In the genomic region with DNA sequence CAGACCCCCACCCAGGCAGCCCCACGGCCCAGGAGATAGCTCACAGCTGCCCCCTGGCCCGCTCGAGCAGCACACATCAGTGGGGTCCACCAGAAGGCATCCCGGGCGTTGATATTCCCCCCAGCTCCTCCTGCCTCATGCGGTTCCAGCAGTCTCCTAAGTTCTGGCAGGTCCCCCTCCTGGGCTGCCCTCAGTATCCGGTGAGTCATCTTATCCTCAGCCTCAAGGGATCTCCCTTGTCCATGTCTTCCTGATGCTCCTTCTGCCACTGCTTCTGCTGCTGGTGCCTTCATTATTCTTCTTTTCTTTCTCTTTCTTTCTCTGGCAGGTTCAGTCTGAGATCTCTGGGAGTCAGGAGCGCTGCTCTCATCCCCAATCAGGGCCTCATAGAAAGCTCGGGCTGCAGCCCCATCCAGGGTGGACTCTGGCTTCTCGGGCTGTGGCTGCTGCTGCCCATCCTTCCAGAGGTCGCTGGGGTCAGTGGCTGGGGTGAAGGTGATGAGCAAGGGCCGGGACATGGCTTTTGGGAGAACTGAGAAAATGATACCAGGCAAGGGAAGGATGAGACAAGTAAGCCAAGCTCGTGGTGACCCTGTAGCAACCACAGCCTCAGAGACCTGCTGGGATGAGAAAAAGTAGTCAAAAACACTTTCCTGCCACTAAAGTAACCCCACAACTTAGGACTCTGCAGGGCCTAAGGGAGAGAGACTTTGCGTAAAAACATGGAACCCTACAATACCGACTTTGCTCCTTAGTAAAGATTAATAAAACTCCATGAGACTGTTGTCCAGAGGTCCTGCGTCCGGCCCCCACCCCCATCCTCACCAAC, we compare ENCODE assay signal across 8 cellular contexts. TPM values are rescaled to one million over a fixed set of nuclear protein-coding genes. Genes with fewer than 3 reads are reported as not detected.
A peak's percentile ranks its signal among the peaks of the same experiment; 100 is the strongest.
DNase-seq lines count a peak whose midpoint lies in the region; ATAC-seq and TF ChIP-seq lines count a peak whose summit lies in the region.

No MANE protein-coding gene starts in this region.

- H3K4me3 Mint-ChIP-seq in CD4-positive, alpha-beta memory T cell = peak overlapping the region; percentile 89 to 100 (median 96)
- H3K4me3 Mint-ChIP-seq in activated naive CD4-positive, alpha-beta T cell treated with anti-CD3 and anti-CD28 coated beads, Interleukin-2, amount 50 U/mL, for 24 hours = peak overlapping the region; percentile 99

- H2BK15ac ChIP-seq in IMR-90 (ENCODE audit: low read depth, low read length) = peak overlapping the region; percentile 63; the same call in 2 of the 3 replicates

- peak overlapping the region; percentile 99 for H2AK9ac ChIP-seq in IMR-90 (replicated peaks; ENCODE audit: low read depth, low read length, poor library complexity)

- peak overlapping the region; percentile 65 for H2BK20ac ChIP-seq in IMR-90 (ENCODE audit: low read depth, low read length)

- H3K4me1 Mint-ChIP-seq in CD4-positive, alpha-beta memory T cell = peaks cover 39 to 82% (median 59%) of the 10 kb centered on the region in 4 donors
- H3K4me1 Mint-ChIP-seq in activated naive CD4-positive, alpha-beta T cell treated with anti-CD3 and anti-CD28 coated beads, Interleukin-2, amount 50 U/mL, for 24 hours = peaks cover 75% of the 10 kb centered on the region

- POLR2A ChIA-PET in CD4-positive, alpha-beta memory T cell (lab: Charles Lee; ENCODE audit: partially characterized antibody) = interaction anchor here (0.7 to 8.6 kb wide), 30 partner anchors 11 to 1612 kb away, joined by 3 to 269 read pairs (median 4); a partner anchor contains a TSS
- POLR2A ChIA-PET in IMR-90 (lab: Charles Lee; ENCODE audit: unreplicated experiment) = interaction anchor here (0.7 to 1.4 kb wide), 3 partner anchors 12 to 66 kb away, joined by 3 to 8 read pairs (median 3); a partner anchor contains a TSS

- peaks cover 5% of the 10 kb centered on the region for H4K20me1 ChIP-seq in IMR-90 (ENCODE audit: insufficient read depth, low read length)

- TF ChIP-seq RAD21 in IMR-90 (IDR thresholded peaks at IDR 0.05; ENCODE audit: low read length) = no peak; the same call in 1 of the 2 replicates

- 0 out of 2 replicates have a peak, but pooled peaks have one; percentile 32 for TF ChIP-seq POLR2A in IMR-90 (IDR thresholded peaks at IDR 0.05; ENCODE audit: low read depth, low read length)

- CTCF ChIA-PET in CD4-positive, alpha-beta memory T cell (lab: Charles Lee; ENCODE audit: partially characterized antibody) = interaction anchor here (0.8 to 4.6 kb wide), 6 partner anchors 11 to 143 kb away, joined by 3 to 28 read pairs (median 4); a partner anchor contains a TSS
- CTCF ChIA-PET in IMR-90 (lab: Yijun Ruan, JAX) = interaction anchor here (0.9 to 1.3 kb wide), 2 partner anchors 11 to 12 kb away, joined by 3 to 5 read pairs; a partner anchor contains a TSS

- dilution Hi-C loops in IMR-90 (cut with HindIII; ENCODE audit: low sequenced_read_pairs, unreplicated experiment) = no loop called here

- intact Hi-C loops in CD4-positive, alpha-beta memory T cell (cut with micrococcal nuclease) = loop anchor here (2.0 to 10.0 kb wide), 5 partner anchors 17 to 1541 kb away; a partner anchor contains a TSS
- intact Hi-C loops in IMR-90 (cut with micrococcal nuclease) = loop anchor here (2.0 to 5.0 kb wide), 2 partner anchors 117 to 168 kb away; a partner anchor contains a TSS

- peak overlapping the region; percentile 94 to 100 (median 99) for H3K27ac Mint-ChIP-seq in CD4-positive, alpha-beta memory T cell
- peak overlapping the region; percentile 99 for H3K27ac Mint-ChIP-seq in activated naive CD4-positive, alpha-beta T cell treated with anti-CD3 and anti-CD28 coated beads, Interleukin-2, amount 50 U/mL, for 24 hours

- H3K4ac ChIP-seq in IMR-90 (ENCODE audit: low read depth, low read length) = peak overlapping the region; percentile 80

- peak overlapping the region; percentile 80 for H4K91ac ChIP-seq in IMR-90 (ENCODE audit: insufficient read depth, low read depth, low read length)

- 7% methylated on average over 9 of the region's 17 CpGs; no CpG with 5 or more reads in 1 of the 2 experiments for WGBS in IMR-90 (ENCODE audit: extremely low coverage in 2 of 2, insufficient read length in 1 of 2), 2 experiments

- H3K56ac ChIP-seq in IMR-90 (ENCODE audit: extremely low read depth, insufficient read depth, low read length) = peak overlapping the region; percentile 46

- H3K36me3 Mint-ChIP-seq in CD4-positive, alpha-beta memory T cell = peaks cover 33 to 64% of the 10 kb centered on the region in 2 donors
- peaks cover 26% of the 10 kb centered on the region for H3K36me3 Mint-ChIP-seq in activated naive CD4-positive, alpha-beta T cell treated with anti-CD3 and anti-CD28 coated beads, Interleukin-2, amount 50 U/mL, for 24 hours

- H3K9ac ChIP-seq in IMR-90 (ENCODE audit: low read depth, low read length) = peak overlapping the region; percentile 67

- H2BK120ac ChIP-seq in IMR-90 (ENCODE audit: low read depth, low read length) = peak overlapping the region; percentile 75

- no peaks in the 10 kb centered on the region for H3K9me3 ChIP-seq in CD4-positive, alpha-beta memory T cell (ENCODE audit: control insufficient read depth in 1 of 2, low read length in 2 of 2)
- no peaks in the 10 kb centered on the region for H3K9me3 ChIP-seq in IMR-90 (ENCODE audit: control insufficient read depth, insufficient read depth, low read length)

- peak overlapping the region; percentile 85 for H3K14ac ChIP-seq in IMR-90 (replicated peaks; ENCODE audit: low read depth, low read length)

- ATAC-seq in IMR-90 (ENCODE audit: low read depth) = peak; percentile 22

- peak overlapping the region; percentile 45 for H4K5ac ChIP-seq in IMR-90 (ENCODE audit: low read depth, low read length)

- TSS peak; percentile 42 for BruUV-seq in IMR-90 (replicated peaks; lab: Mats Ljungman, UMichigan)

- in situ Hi-C loops in IMR-90 (cut with MboI; ENCODE audit: low sequenced_read_pairs) = no loop called here

- peaks cover 0 to 2% (median 0%) of the 10 kb centered on the region in 8 donors for H3K9me3 Mint-ChIP-seq in CD4-positive, alpha-beta memory T cell
- no peaks in the 10 kb centered on the region for H3K9me3 Mint-ChIP-seq in activated naive CD4-positive, alpha-beta T cell treated with anti-CD3 and anti-CD28 coated beads, Interleukin-2, amount 50 U/mL, for 24 hours

- H3K23ac ChIP-seq in IMR-90 (ENCODE audit: low read depth, low read length) = peak overlapping the region; percentile 78

- DNase-seq in CD4-positive, alpha-beta memory T cell = peak in 1 of 5 donors; percentile 58
- peak; percentile 89 for DNase-seq in IMR-90
- DNase-seq in hepatic stellate cell (ENCODE audit: low spot score) = peak; percentile 92
- DNase-seq in NCI-H2196 treated with DMSO at 0.1 percent for 48 hours (lab: John Stamatoyannopoulos, UW; ENCODE audit: unreplicated experiment) = no peak
- DNase-seq in midbrain (lab: John Stamatoyannopoulos, UW) = no peak
- DNase-seq in NCI-H1694 (lab: John Stamatoyannopoulos, UW) = no peak

- peak overlapping the region; percentile 90 for H2AFZ ChIP-seq in IMR-90 (replicated peaks; ENCODE audit: low read length, poor library complexity)

- H2AK5ac ChIP-seq in IMR-90 (ENCODE audit: low read depth, low read length) = peak overlapping the region; percentile 84

- no peak for TF ChIP-seq CTCF in IMR-90 (conservative IDR thresholded peaks at IDR 0.05; ENCODE audit: low read depth, low read length)

- peak overlapping the region; percentile 30 for H3K18ac ChIP-seq in IMR-90 (ENCODE audit: low read depth, low read length)

- peak overlapping the region; percentile 74 for H3K4me2 ChIP-seq in IMR-90 (ENCODE audit: low read depth, low read length)

- peaks cover 32% of the 10 kb centered on the region for H3K36me3 ChIP-seq in CD4-positive, alpha-beta memory T cell (ENCODE audit: insufficient read depth, low read length)
- peaks cover 25% of the 10 kb centered on the region for H3K36me3 ChIP-seq in IMR-90 (ENCODE audit: control insufficient read depth, insufficient read depth, low read length)

- H4K8ac ChIP-seq in IMR-90 (ENCODE audit: low read depth in 2 of 2, low read length in 2 of 2) = peak overlapping the region; percentile 44 to 98

- peaks cover 68% of the 10 kb centered on the region for H3K4me1 ChIP-seq in CD4-positive, alpha-beta memory T cell (ENCODE audit: insufficient read depth, low read length)
- peaks cover 14% of the 10 kb centered on the region for H3K4me1 ChIP-seq in IMR-90 (ENCODE audit: control insufficient read depth, insufficient read depth, low read length)

- H3K79me1 ChIP-seq in IMR-90 (ENCODE audit: low read depth in 1 of 2, low read length in 2 of 2) = peaks cover 10 to 83% of the 10 kb centered on the region in 2 experiments

- no peaks in the 10 kb centered on the region for H3K27me3 Mint-ChIP-seq in CD4-positive, alpha-beta memory T cell
- H3K27me3 Mint-ChIP-seq in activated naive CD4-positive, alpha-beta T cell treated with anti-CD3 and anti-CD28 coated beads, Interleukin-2, amount 50 U/mL, for 24 hours = no peaks in the 10 kb centered on the region

- H3K27me3 ChIP-seq in CD4-positive, alpha-beta memory T cell (ENCODE audit: insufficient read depth, low read length) = no peaks in the 10 kb centered on the region
- H3K27me3 ChIP-seq in IMR-90 (ENCODE audit: control insufficient read depth, insufficient read depth, low read length) = no peaks in the 10 kb centered on the region

- 0 out of 2 replicates have a peak, but pooled peaks cover 3% of the 10 kb centered on the region for H3K9me1 ChIP-seq in IMR-90 (ENCODE audit: insufficient read depth, low read length)

- H3K27ac ChIP-seq in CD4-positive, alpha-beta memory T cell (ENCODE audit: low read depth, low read length) = peak overlapping the region; percentile 92
- H3K27ac ChIP-seq in IMR-90 (ENCODE audit: insufficient read depth, low read length) (peak overlapping the region; percentile 80), skin epidermis (peak overlapping the region; percentile 45 to 98 (median 93))

- H3K4me3 ChIP-seq in CD4-positive, alpha-beta memory T cell (ENCODE audit: low read length in 2 of 2) = peak overlapping the region; percentile 94 to 96
- H3K4me3 ChIP-seq in IMR-90 (ENCODE audit: insufficient read depth, low read depth, low read length) (peak overlapping the region; percentile 74), skin epidermis (peak overlapping the region; percentile 78 to 95 (median 87))

- H2BK5ac ChIP-seq in IMR-90 (ENCODE audit: low read depth, low read length, poor library complexity, severe bottlenecking) = peak overlapping the region; percentile 82

RNA-seq across cellular contexts. Expression of a gene that starts 0.6 kb away (rescaled TPM):
- total RNA-seq in CD4-positive, alpha-beta memory T cell = 10 to 100 TPM; 25.1 to 25.5 TPM
- polyA plus RNA-seq in CD4-positive, alpha-beta memory T cell = 10 to 100 TPM; 16.7 to 19.5 TPM
- 6.1 and 7.2 TPM in 2 replicates for total RNA-seq in IMR-90 (2012; rRNA removed)
- 13.8 and 16.7 TPM in 2 replicates for polyA plus RNA-seq in IMR-90 (2012; rRNA removed)
- polyA plus RNA-seq in IMR-90 (2012; cell fraction: cytosol; rRNA removed) = 10.6 and 12.0 TPM in 2 replicates
- polyA plus RNA-seq in IMR-90 (2012; cell fraction: nucleus; rRNA removed; ENCODE audit: low replicate concordance) = 9.2 and 10.8 TPM in 2 replicates

RNA-seq across cellular contexts. Expression of a gene that starts 1.7 kb away (rescaled TPM):
- 100 to 1,000 TPM; 141 to 148 TPM for total RNA-seq in CD4-positive, alpha-beta memory T cell
- 100 to 1,000 TPM; 183 to 232 TPM for polyA plus RNA-seq in CD4-positive, alpha-beta memory T cell
- total RNA-seq in IMR-90 (2012; rRNA removed) = 218 and 240 TPM in 2 replicates
- polyA plus RNA-seq in IMR-90 (2012; rRNA removed) = 178 and 194 TPM in 2 replicates
- 153 and 226 TPM in 2 replicates for polyA plus RNA-seq in IMR-90 (2012; cell fraction: cytosol; rRNA removed)
- 198 and 332 TPM in 2 replicates for polyA plus RNA-seq in IMR-90 (2012; cell fraction: nucleus; rRNA removed; ENCODE audit: low replicate concordance)

RNA-seq across cellular contexts. Expression of a gene that starts 3.6 kb away (rescaled TPM):
- total RNA-seq in CD4-positive, alpha-beta memory T cell = 10 to 100 TPM; 37.5 to 39.9 TPM
- polyA plus RNA-seq in CD4-positive, alpha-beta memory T cell = 10 to 100 TPM; 15.8 to 29.7 TPM
- 13.1 and 14.2 TPM in 2 replicates for total RNA-seq in IMR-90 (2012; rRNA removed)
- polyA plus RNA-seq in IMR-90 (2012; rRNA removed) = 8.9 and 9.0 TPM in 2 replicates
- 10.0 and 11.7 TPM in 2 replicates for polyA plus RNA-seq in IMR-90 (2012; cell fraction: cytosol; rRNA removed)
- polyA plus RNA-seq in IMR-90 (2012; cell fraction: nucleus; rRNA removed; ENCODE audit: low replicate concordance) = 4.0 and 4.1 TPM in 2 replicates

RNA-seq across cellular contexts. Expression of a gene that starts 5.6 kb away (rescaled TPM):
- total RNA-seq in CD4-positive, alpha-beta memory T cell = 10 to 100 TPM; 39.3 to 39.8 TPM
- polyA plus RNA-seq in CD4-positive, alpha-beta memory T cell = under 1 TPM in 1 of 2 donors, not detected in 1; 0.98 TPM
- total RNA-seq in IMR-90 (2012; rRNA removed) = 1.9 and 2.2 TPM in 2 replicates
- 10.2 and 13.6 TPM in 2 replicates for polyA plus RNA-seq in IMR-90 (2012; rRNA removed)
- polyA plus RNA-seq in IMR-90 (2012; cell fraction: cytosol; rRNA removed) = 0.52 and 0.67 TPM in 2 replicates
- polyA plus RNA-seq in IMR-90 (2012; cell fraction: nucleus; rRNA removed; ENCODE audit: low replicate concordance) = 151 and 158 TPM in 2 replicates

RNA-seq across cellular contexts. Expression of a gene that starts 8.5 kb away (rescaled TPM):
- 1 to 10 TPM; 1.3 to 1.5 TPM for total RNA-seq in CD4-positive, alpha-beta memory T cell
- polyA plus RNA-seq in CD4-positive, alpha-beta memory T cell = 1 to 10 TPM; 4.9 to 5.2 TPM
- total RNA-seq in IMR-90 (2012; rRNA removed) = 0.83 and 1.4 TPM in 2 replicates
- 3.5 and 3.8 TPM in 2 replicates for polyA plus RNA-seq in IMR-90 (2012; rRNA removed)
- polyA plus RNA-seq in IMR-90 (2012; cell fraction: cytosol; rRNA removed) = 2.7 and 4.5 TPM in 2 replicates
- polyA plus RNA-seq in IMR-90 (2012; cell fraction: nucleus; rRNA removed; ENCODE audit: low replicate concordance) = 1.7 and 3.3 TPM in 2 replicates

Comparison
In these comparisons a context has a peak if more than half of its experiments do, and no peak if none do; other contexts are left out.
1. DNase-seq: peak in IMR-90 (single experiment) and hepatic stellate cell (single experiment); none in NCI-H2196 treated with DMSO at 0.1 percent for 48 hours (single experiment), midbrain (single experiment) and NCI-H1694 (single experiment).
2. Peak in every context shown above with its lines, with median percentiles within 50 percentile points of each other: H3K27ac ChIP-seq and H3K4me3 ChIP-seq.